In the genomic region with DNA sequence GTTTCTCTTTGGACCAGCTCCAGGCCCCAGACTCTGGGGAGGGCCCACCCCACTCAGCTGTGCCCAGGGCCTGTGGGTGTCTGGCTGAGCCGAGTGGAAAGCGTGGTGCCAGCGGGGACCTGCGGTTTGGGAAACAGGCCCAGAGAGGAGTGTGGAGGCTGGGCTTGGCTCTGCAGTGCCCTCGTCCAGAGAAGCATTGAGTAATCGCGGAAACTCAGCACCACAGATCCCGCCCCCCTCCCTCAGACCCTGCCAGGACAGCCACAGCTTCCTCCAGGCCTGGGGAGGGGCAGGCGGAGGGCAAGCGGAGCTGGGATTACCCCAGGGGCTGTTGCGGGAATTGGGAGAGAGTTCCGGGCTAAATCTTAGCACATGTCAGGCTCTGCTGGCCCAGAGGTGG, we compare ENCODE assay signal across 8 cellular contexts. TPM values are rescaled to one million over a fixed set of nuclear protein-coding genes. Genes with fewer than 3 reads are reported as not detected.
A peak's percentile ranks its signal among the peaks of the same experiment; 100 is the strongest.
DNase-seq lines count a peak whose midpoint lies in the region; ATAC-seq and TF ChIP-seq lines count a peak whose summit lies in the region.

No MANE protein-coding gene starts in this region.

- CTCF ChIA-PET in activated B cell treated with CpG ODN at 0.5 μM for 24 hours (lab: Charles Lee) = interaction anchor here (0.6 to 2.2 kb wide), 6 partner anchors 30 to 141 kb away, joined by 3 to 19 read pairs (median 6); partner anchors contain the start of genes INPP5K and RILP

- peaks cover 42% of the 10 kb centered on the region for H3K36me3 Mint-ChIP-seq in activated B cell treated with CpG ODN at 0.5 μM for 24 hours (ENCODE audit: low read depth)

- no peaks in the 10 kb centered on the region for H3K9me3 Mint-ChIP-seq in activated B cell treated with CpG ODN at 0.5 μM for 24 hours

- H3K27me3 Mint-ChIP-seq in activated B cell treated with CpG ODN at 0.5 μM for 24 hours = no peaks in the 10 kb centered on the region

- H3K4me1 Mint-ChIP-seq in activated B cell treated with CpG ODN at 0.5 μM for 24 hours = peaks cover 25% of the 10 kb centered on the region

- ATAC-seq in activated B cell treated with CpG ODN at 0.5 μM for 24 hours (ENCODE audit: low read depth) = peak; percentile 35
- ATAC-seq in Right ventricle myocardium superior (ENCODE audit: poor library complexity) = peak; percentile 84
- no peak for ATAC-seq in HG02610 (IDR thresholded peaks at IDR 0.05; ENCODE audit: unreplicated experiment)
- ATAC-seq in GM19467 (IDR thresholded peaks at IDR 0.05; ENCODE audit: unreplicated experiment) = no peak
- ATAC-seq in HG02852 (IDR thresholded peaks at IDR 0.05; ENCODE audit: unreplicated experiment) = no peak
- ATAC-seq in GM21786 (IDR thresholded peaks at IDR 0.05; ENCODE audit: unreplicated experiment) = no peak

- intact Hi-C loops in activated B cell treated with CpG ODN at 0.5 μM for 24 hours (cut with micrococcal nuclease) = loop anchor here (1.0 kb wide), 2 partner anchors 15 to 30 kb away; no protein-coding TSS in a partner anchor
- intact Hi-C loops in Right ventricle myocardium superior (cut with DNase I) = no loop called here

- DNase-seq in HFF-Myc (ENCODE audit: extremely low read depth, low read depth) (peak; percentile 66), activated B cell treated with CpG ODN at 0.5 μM for 24 hours (no peak), Right ventricle myocardium superior (peak; percentile 94), pulmonary artery endothelial cell (ENCODE audit: low read depth, low spot score) (peak; percentile 40)

- no peak overlapping the region for H3K4me3 ChIP-seq in HFF-Myc (replicated peaks; ENCODE audit: low read depth, low read length)

- H3K4me3 Mint-ChIP-seq in activated B cell treated with CpG ODN at 0.5 μM for 24 hours = peak overlapping the region; percentile 59

- POLR2A ChIA-PET in activated B cell treated with CpG ODN at 0.5 μM for 24 hours (lab: Charles Lee) = interaction anchor here (0.7 to 12.5 kb wide), 10 partner anchors 14 to 81 kb away, joined by 3 to 418 read pairs (median 6); partner anchors contain the start of genes PITPNA, RILP, SCARF1 and SLC43A2

- peak overlapping the region; percentile 83 for H3K27ac Mint-ChIP-seq in activated B cell treated with CpG ODN at 0.5 μM for 24 hours

- TF ChIP-seq CTCF in HFF-Myc (IDR thresholded peaks at IDR 0.05; ENCODE audit: low read depth, low read length, missing control alignments) (no peak), activated B cell treated with CpG ODN at 0.5 μM for 24 hours (IDR thresholded peaks at IDR 0.05) (no peak)

RNA-seq across cellular contexts. Expression of gene PITPNA, which starts 14.6 kb away (rescaled TPM):
- total RNA-seq in activated B cell treated with CpG ODN at 0.5 μM for 24 hours = 97.0 and 113 TPM in 2 replicates
- 46.3 TPM for total RNA-seq in Right ventricle myocardium superior
- total RNA-seq in pulmonary artery endothelial cell = 27.7 and 33.6 TPM in 2 replicates

RNA-seq across cellular contexts. Expression of gene SLC43A2, which starts 51.4 kb away (rescaled TPM):
- total RNA-seq in activated B cell treated with CpG ODN at 0.5 μM for 24 hours (148 and 167 TPM in 2 replicates), Right ventricle myocardium superior (4.2 TPM), pulmonary artery endothelial cell (24.5 and 29.5 TPM in 2 replicates)

Comparison
In these comparisons a context has a peak if more than half of its experiments do, and no peak if none do; other contexts are left out.
1. ATAC-seq: peak in activated B cell treated with CpG ODN at 0.5 μM for 24 hours (single experiment) and Right ventricle myocardium superior (single experiment); none in HG02610 (single experiment), GM19467 (single experiment), HG02852 (single experiment) and GM21786 (single experiment).